In the genomic region with DNA sequence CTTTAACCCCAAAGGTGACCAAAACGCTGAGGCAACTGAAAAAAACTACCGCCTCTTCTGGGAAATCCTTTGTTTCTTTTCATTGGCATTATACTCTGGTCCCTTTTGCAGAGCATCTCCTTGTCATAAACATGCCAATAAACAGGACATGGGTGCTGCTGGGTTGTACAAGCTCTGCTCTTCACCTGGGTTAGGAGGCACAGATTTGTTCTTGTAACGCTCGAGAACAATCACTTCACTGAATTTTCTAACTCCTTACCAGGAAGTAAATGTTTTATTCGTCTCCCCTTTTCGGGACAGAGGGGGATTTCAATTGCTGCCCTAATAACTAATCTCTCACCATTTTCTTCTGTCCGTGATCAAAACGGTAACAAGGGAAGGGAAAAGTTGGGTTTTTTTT, we compare ENCODE assay signal across 8 cellular contexts.
DNase-seq lines count a peak whose midpoint lies in the region; ATAC-seq and TF ChIP-seq lines count a peak whose summit lies in the region.

No MANE protein-coding gene starts in this region.

- DNase-seq in AG09309 (ENCODE audit: low read depth) = no peak
- DNase-seq in cardiac fibroblast (ENCODE audit: low read depth in 2 of 2) = no peak
- no peak for DNase-seq in HuH-7 (ENCODE audit: low spot score)

- peak overlapping the region; percentile 74 for H3K9ac ChIP-seq in HUES6 (ENCODE audit: low read length)

- H3K36me3 ChIP-seq in HUES6 (ENCODE audit: control insufficient read depth, insufficient read depth, low read length) (no peaks in the 10 kb centered on the region), muscle layer of duodenum (ENCODE audit: control insufficient read depth in 1 of 2, insufficient read depth in 2 of 2, low read length in 2 of 2) (no peaks in the 10 kb centered on the region)

- peaks cover 3% of the 10 kb centered on the region; the same call in 1 of the 2 replicates for H3K27me3 ChIP-seq in HUES6 (ENCODE audit: control insufficient read depth, insufficient read depth, low read length)
- H3K27me3 ChIP-seq in muscle layer of duodenum (ENCODE audit: low read depth, low read length) = no peaks in the 10 kb centered on the region

- ATAC-seq in HG03457 (IDR thresholded peaks at IDR 0.05; ENCODE audit: unreplicated experiment) (no peak), HG02973 (IDR thresholded peaks at IDR 0.05; ENCODE audit: unreplicated experiment) (no peak), HG03135 (IDR thresholded peaks at IDR 0.05; ENCODE audit: unreplicated experiment) (no peak)

- H3K27ac ChIP-seq in HUES6 (ENCODE audit: low read depth, low read length) (no peak overlapping the region), muscle layer of duodenum (ENCODE audit: low read length) (peak overlapping the region; percentile 67)

- peak overlapping the region; percentile 47 for H3K4me3 ChIP-seq in AG09309 (ENCODE audit: control insufficient read depth, low read depth, low read length)
- peak overlapping the region; percentile 99 for H3K4me3 ChIP-seq in HUES6 (ENCODE audit: low read depth, low read length)
- H3K4me3 ChIP-seq in cardiac fibroblast (replicated peaks in 1 of 2; ENCODE audit: low read depth in 2 of 2, low read length in 2 of 2) = peak overlapping the region; percentile 66 to 67
- peak overlapping the region; percentile 70 to 81 for H3K4me3 ChIP-seq in muscle layer of duodenum (ENCODE audit: low read depth in 1 of 2, low read length in 2 of 2)

- H3K9me3 ChIP-seq in HUES6 (ENCODE audit: control insufficient read depth, insufficient read depth, low read depth, low read length) (no peaks in the 10 kb centered on the region), muscle layer of duodenum (ENCODE audit: control insufficient read depth in 1 of 2, low read length in 2 of 2) (no peaks in the 10 kb centered on the region)

- TF ChIP-seq CTCF in AG09309 (IDR thresholded peaks at IDR 0.05; ENCODE audit: control insufficient read depth, insufficient read depth, low read depth, low read length, missing control alignments) (no peak), cardiac fibroblast (IDR thresholded peaks at IDR 0.05; ENCODE audit: low read depth, low read length) (no peak)

- H3K4me1 ChIP-seq in HUES6 (ENCODE audit: control insufficient read depth, insufficient read depth, low read length) (peaks cover 41% of the 10 kb centered on the region), muscle layer of duodenum (ENCODE audit: control insufficient read depth in 1 of 2, insufficient read depth in 2 of 2, low read length in 2 of 2) (no peaks in the 10 kb centered on the region)

Comparison
In these comparisons a context has a peak if more than half of its experiments do, and no peak if none do; other contexts are left out.
1. H3K4me3 ChIP-seq: peak in every context shown above with its lines; median percentile 99 in HUES6; 76 in muscle layer of duodenum; 66 in cardiac fibroblast; 47 in AG09309.